ENCODE assay signal across 1 cellular context in genomic region chr19:10695401-10696398, GRCh38.
TF ChIP-seq lines count a peak whose summit lies in the region.

No MANE protein-coding gene starts in this region.

TF ChIP-seq in HepG2, 621 proteins besides CTCF, POLR2A, EP300 and RAD21 (continued from another document and continues in another):
- TF ChIP-seq PCBP1 (IDR thresholded peaks at IDR 0.05; ENCODE audit: borderline replicate concordance, low read depth, low read length) (0 out of 2 replicates have a peak, but pooled peaks have one; percentile 32), ZNF563 (CRISPR knock-in tag; IDR thresholded peaks at IDR 0.05) (peak; percentile 95; the same call in 1 of the 2 replicates), FOXC1 (CRISPR knock-in tag; IDR thresholded peaks at IDR 0.05; ENCODE audit: borderline replicate concordance) (peak; percentile 93; the same call in 1 of the 2 replicates), MLX (CRISPR knock-in tag; IDR thresholded peaks at IDR 0.05) (peak; percentile 66; the same call in 1 of the 2 replicates), IKZF1 (IDR thresholded peaks at IDR 0.05) (no peak), ZBTB20 (CRISPR knock-in tag; IDR thresholded peaks at IDR 0.05; ENCODE audit: borderline replicate concordance, low read depth) (peak; percentile 87; the same call in 1 of the 2 replicates), ZNF557 (CRISPR knock-in tag; IDR thresholded peaks at IDR 0.05) (no peak), ZNF260 (CRISPR knock-in tag; IDR thresholded peaks at IDR 0.05; ENCODE audit: borderline replicate concordance, low read depth) (no peak), ZKSCAN8 (CRISPR knock-in tag; IDR thresholded peaks at IDR 0.05; ENCODE audit: borderline replicate concordance) (peak; percentile 80; the same call in 1 of the 2 replicates), ZNF343 (CRISPR knock-in tag; IDR thresholded peaks at IDR 0.05) (peak; percentile 87; the same call in 1 of the 2 replicates), ZNF460 (CRISPR knock-in tag; IDR thresholded peaks at IDR 0.05; ENCODE audit: borderline replicate concordance) (no peak; the same call in 1 of the 2 replicates), KDM5B (CRISPR knock-in tag; IDR thresholded peaks at IDR 0.05; ENCODE audit: borderline replicate concordance) (peak; percentile 63; the same call in 1 of the 2 replicates), ZFP1 (CRISPR knock-in tag; IDR thresholded peaks at IDR 0.05) (peak; percentile 82; the same call in 1 of the 2 replicates), ZNF280D (CRISPR knock-in tag; IDR thresholded peaks at IDR 0.05) (peak; percentile 86; the same call in 1 of the 2 replicates), ZNF773 (CRISPR knock-in tag; IDR thresholded peaks at IDR 0.05; ENCODE audit: borderline replicate concordance) (peak; percentile 93; the same call in 1 of the 2 replicates), ZNF274 (CRISPR knock-in tag; IDR thresholded peaks at IDR 0.05) (peak; percentile 96), IRF9 (CRISPR knock-in tag; IDR thresholded peaks at IDR 0.05; ENCODE audit: borderline replicate concordance) (peak; percentile 81; the same call in 1 of the 2 replicates), ZNF333 (CRISPR knock-in tag; IDR thresholded peaks at IDR 0.05; ENCODE audit: borderline replicate concordance) (0 out of 2 replicates have a peak, but pooled peaks have one; percentile 56), ZFP37 (CRISPR knock-in tag; IDR thresholded peaks at IDR 0.05; ENCODE audit: borderline replicate concordance) (peak; percentile 91; the same call in 1 of the 2 replicates), NCOA2 (CRISPR knock-in tag; IDR thresholded peaks at IDR 0.05) (peak; percentile 73), MXD4 (CRISPR knock-in tag; IDR thresholded peaks at IDR 0.05) (peak; percentile 96), SP5 (CRISPR knock-in tag; IDR thresholded peaks at IDR 0.05; ENCODE audit: borderline replicate concordance, low read depth) (no peak), SALL2 (CRISPR knock-in tag; IDR thresholded peaks at IDR 0.05) (peak; percentile 77), SAP130 (CRISPR knock-in tag; IDR thresholded peaks at IDR 0.05; ENCODE audit: low read depth) (peak; percentile 99), GATA4 (IDR thresholded peaks at IDR 0.05; ENCODE audit: borderline replicate concordance, low read depth) (no peak), ZBTB38 (CRISPR knock-in tag; IDR thresholded peaks at IDR 0.05) (peak; percentile 84), PAF1 (CRISPR knock-in tag; IDR thresholded peaks at IDR 0.05) (peak; percentile 69; the same call in 1 of the 2 replicates), ZHX1 (CRISPR knock-in tag; IDR thresholded peaks at IDR 0.05; ENCODE audit: low read depth) (peak; percentile 52; the same call in 1 of the 2 replicates), ZNF547 (CRISPR knock-in tag; IDR thresholded peaks at IDR 0.05) (peak; percentile 90), ZNF430 (CRISPR knock-in tag; IDR thresholded peaks at IDR 0.05) (peak; percentile 81; the same call in 1 of the 2 replicates), GATAD2A (CRISPR knock-in tag; IDR thresholded peaks at IDR 0.05) (peak; percentile 46; the same call in 1 of the 2 replicates), ZNF737 (CRISPR knock-in tag; IDR thresholded peaks at IDR 0.05; ENCODE audit: borderline replicate concordance) (0 out of 2 replicates have a peak, but pooled peaks have one; percentile 66), RAD51 (IDR thresholded peaks at IDR 0.05; ENCODE audit: borderline replicate concordance) (no peak), NFKBIZ (CRISPR knock-in tag; IDR thresholded peaks at IDR 0.05) (peak; percentile 93)
- TF ChIP-seq, protein P1, sequence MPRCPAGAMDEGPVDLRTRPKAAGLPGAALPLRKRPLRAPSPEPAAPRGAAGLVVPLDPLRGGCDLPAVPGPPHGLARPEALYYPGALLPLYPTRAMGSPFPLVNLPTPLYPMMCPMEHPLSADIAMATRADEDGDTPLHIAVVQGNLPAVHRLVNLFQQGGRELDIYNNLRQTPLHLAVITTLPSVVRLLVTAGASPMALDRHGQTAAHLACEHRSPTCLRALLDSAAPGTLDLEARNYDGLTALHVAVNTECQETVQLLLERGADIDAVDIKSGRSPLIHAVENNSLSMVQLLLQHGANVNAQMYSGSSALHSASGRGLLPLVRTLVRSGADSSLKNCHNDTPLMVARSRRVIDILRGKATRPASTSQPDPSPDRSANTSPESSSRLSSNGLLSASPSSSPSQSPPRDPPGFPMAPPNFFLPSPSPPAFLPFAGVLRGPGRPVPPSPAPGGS (CRISPR knock-in tag; IDR thresholded peaks at IDR 0.05): peak; percentile 76; the same call in 1 of the 2 replicates
- TF ChIP-seq, protein P2, sequence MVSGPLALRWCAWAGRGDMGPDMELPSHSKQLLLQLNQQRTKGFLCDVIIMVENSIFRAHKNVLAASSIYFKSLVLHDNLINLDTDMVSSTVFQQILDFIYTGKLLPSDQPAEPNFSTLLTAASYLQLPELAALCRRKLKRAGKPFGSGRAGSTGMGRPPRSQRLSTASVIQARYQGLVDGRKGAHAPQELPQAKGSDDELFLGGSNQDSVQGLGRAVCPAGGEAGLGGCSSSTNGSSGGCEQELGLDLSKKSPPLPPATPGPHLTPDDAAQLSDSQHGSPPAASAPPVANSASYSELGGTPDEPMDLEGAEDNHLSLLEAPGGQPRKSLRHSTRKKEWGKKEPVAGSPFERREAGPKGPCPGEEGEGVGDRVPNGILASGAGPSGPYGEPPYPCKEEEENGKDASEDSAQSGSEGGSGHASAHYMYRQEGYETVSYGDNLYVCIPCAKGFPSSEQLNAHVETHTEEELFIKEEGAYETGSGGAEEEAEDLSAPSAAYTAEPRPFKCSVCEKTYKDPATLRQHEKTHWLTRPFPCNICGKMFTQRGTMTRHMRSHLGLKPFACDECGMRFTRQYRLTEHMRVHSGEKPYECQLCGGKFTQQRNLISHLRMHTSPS (CRISPR knock-in tag; IDR thresholded peaks at IDR 0.05; ENCODE audit: low read depth): no peak
- TF ChIP-seq, protein P3, sequence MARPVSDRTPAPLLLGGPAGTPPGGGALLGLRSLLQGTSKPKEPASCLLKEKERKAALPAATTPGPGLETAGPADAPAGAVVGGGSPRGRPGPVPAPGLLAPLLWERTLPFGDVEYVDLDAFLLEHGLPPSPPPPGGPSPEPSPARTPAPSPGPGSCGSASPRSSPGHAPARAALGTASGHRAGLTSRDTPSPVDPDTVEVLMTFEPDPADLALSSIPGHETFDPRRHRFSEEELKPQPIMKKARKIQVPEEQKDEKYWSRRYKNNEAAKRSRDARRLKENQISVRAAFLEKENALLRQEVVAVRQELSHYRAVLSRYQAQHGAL (CRISPR knock-in tag; IDR thresholded peaks at IDR 0.05; ENCODE audit: not compliant biosample characterization): peak; percentile 70
- TF ChIP-seq, protein P4, sequence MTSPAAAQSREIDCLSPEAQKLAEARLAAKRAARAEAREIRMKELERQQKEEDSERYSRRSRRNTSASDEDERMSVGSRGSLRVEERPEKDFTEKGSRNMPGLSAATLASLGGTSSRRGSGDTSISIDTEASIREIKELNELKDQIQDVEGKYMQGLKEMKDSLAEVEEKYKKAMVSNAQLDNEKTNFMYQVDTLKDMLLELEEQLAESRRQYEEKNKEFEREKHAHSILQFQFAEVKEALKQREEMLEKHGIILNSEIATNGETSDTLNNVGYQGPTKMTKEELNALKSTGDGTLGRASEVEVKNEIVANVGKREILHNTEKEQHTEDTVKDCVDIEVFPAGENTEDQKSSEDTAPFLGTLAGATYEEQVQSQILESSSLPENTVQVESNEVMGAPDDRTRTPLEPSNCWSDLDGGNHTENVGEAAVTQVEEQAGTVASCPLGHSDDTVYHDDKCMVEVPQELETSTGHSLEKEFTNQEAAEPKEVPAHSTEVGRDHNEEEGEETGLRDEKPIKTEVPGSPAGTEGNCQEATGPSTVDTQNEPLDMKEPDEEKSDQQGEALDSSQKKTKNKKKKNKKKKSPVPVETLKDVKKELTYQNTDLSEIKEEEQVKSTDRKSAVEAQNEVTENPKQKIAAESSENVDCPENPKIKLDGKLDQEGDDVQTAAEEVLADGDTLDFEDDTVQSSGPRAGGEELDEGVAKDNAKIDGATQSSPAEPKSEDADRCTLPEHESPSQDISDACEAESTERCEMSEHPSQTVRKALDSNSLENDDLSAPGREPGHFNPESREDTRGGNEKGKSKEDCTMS (CRISPR knock-in tag; conservative IDR thresholded peaks at IDR 0.05): peak; percentile 81; the same call in 1 of the 2 replicates
